Comparison of ENCODE assay signal across 18 cellular contexts in genomic region chr6:52340603-52340880, GRCh38. TPM values are rescaled to one million over a fixed set of nuclear protein-coding genes. Genes with fewer than 3 reads are reported as not detected.
DNase-seq lines count a peak whose midpoint lies in the region; ATAC-seq, FAIRE-seq and TF ChIP-seq lines count a peak whose summit lies in the region.
"Had no signal": no experiment of that assay in that cellular context is flagged by ENCODE, and none has a peak within 500 bp of the region (broad histone marks: within the 10 kb centered on the region; RNA-seq: fewer than 3 reads in every experiment).

No MANE protein-coding gene starts in this region.

- TF ChIP-seq RAD21 in K562 (CRISPR knock-in tag; conservative IDR thresholded peaks at IDR 0.05 in 1 of 2, IDR thresholded peaks at IDR 0.05 in 1 of 2) = no peak

- TF ChIP-seq POLR2A in K562 (conservative IDR thresholded peaks at IDR 0.05) = no peak

- H3K9ac ChIP-seq in K562 (ENCODE audit: insufficient read depth in 1 of 2, low read depth in 2 of 2, low read length in 2 of 2) = no peak overlapping the region
- H3K9ac ChIP-seq: KMS-11 had no signal

- no peak for TF ChIP-seq EP300 in K562 (IDR thresholded peaks at IDR 0.05; ENCODE audit: low read length)

- DNase-seq in EL = peak; percentile 15
- DNase-seq in HFFc6 = peak; percentile 11
- no peak for DNase-seq in K562 (ENCODE audit: extremely low read depth in 1 of 4, low spot score in 3 of 4)
- no peak for DNase-seq in nephron progenitor cell
- no peak for DNase-seq in CD1c-positive myeloid dendritic cell (ENCODE audit: extremely low spot score)
- DNase-seq in left lobe of liver (ENCODE audit: low spot score) = no peak
- DNase-seq: C1 segment of cervical spinal cord, DMS 273 treated with DMSO at 0.1 percent for 48 hours, H7, NCI-H1092, NCI-H146, NCI-H2081, NCI-H510A, NCI-H82 had no signal

- H2AFZ ChIP-seq in K562 (ENCODE audit: low read depth, low read length) = peak overlapping the region; percentile 29; the same call in 1 of the 2 replicates

- H3K9me3 ChIP-seq in K562 (replicated peaks; ENCODE audit: control insufficient read depth, insufficient read depth, low read depth, low read length) = no peaks in the 10 kb centered on the region
- H3K9me3 ChIP-seq: A549 had no signal

- H3K4me3 ChIP-seq in K562 = no peak overlapping the region
- H3K4me3 ChIP-seq: A549, MG63 had no signal

- TF ChIP-seq CTCF in HFFc6 (IDR thresholded peaks at IDR 0.05) (no peak), K562 (IDR thresholded peaks at IDR 0.05 in 2 of 3, conservative IDR thresholded peaks at IDR 0.05 in 1 of 3; ENCODE audit: insufficient read depth in 2 of 3, low read depth in 1 of 3, low read length in 3 of 3) (no peak), nephron progenitor cell (IDR thresholded peaks at IDR 0.05) (no peak)

- POLR2A ChIA-PET in K562 (lab: Yijun Ruan, JAX) = interaction anchor here (0.8 to 1.1 kb wide), 2 partner anchors 10 to 16 kb away, joined by 3 read pairs; no protein-coding TSS in a partner anchor

- BruUV-seq in K562 (replicated peaks; lab: Mats Ljungman, UMichigan) = no TSS peak

- H3K36me3 Mint-ChIP-seq in HFFc6 (ENCODE audit: low read depth) (no peaks in the 10 kb centered on the region), nephron progenitor cell (ENCODE audit: low read depth) (no peaks in the 10 kb centered on the region)

- peaks cover 3% of the 10 kb centered on the region for H3K9me1 ChIP-seq in K562 (ENCODE audit: control insufficient read depth, insufficient read depth, low read length)

- FAIRE-seq in K562 (lab: Jason Lieb, UNC) = no peak
- FAIRE-seq: A549 had no signal

- no peaks in the 10 kb centered on the region for H3K27me3 ChIP-seq in K562 (ENCODE audit: control insufficient read depth in 2 of 2, insufficient read depth in 2 of 2, low read length in 2 of 2)
- H3K27me3 ChIP-seq: MG63 had no signal

- H3K27ac Mint-ChIP-seq in HFFc6 (peak overlapping the region; percentile 15; the same call in 1 of the 2 replicates), nephron progenitor cell (peak overlapping the region; percentile 28)

- no peaks in the 10 kb centered on the region for H3K9me3 Mint-ChIP-seq in HFFc6
- no peaks in the 10 kb centered on the region for H3K9me3 Mint-ChIP-seq in nephron progenitor cell

- in situ Hi-C loops in K562 (cut with MboI) = no loop called here

- H3K27me3 Mint-ChIP-seq in HFFc6 (ENCODE audit: insufficient read depth) (peaks cover 7% of the 10 kb centered on the region), nephron progenitor cell (ENCODE audit: low read depth, poor library complexity) (peaks cover 7% of the 10 kb centered on the region)

- peaks cover 0 to 36% of the 10 kb centered on the region in 2 experiments; a peak in 4 of 5 replicates for H3K4me1 ChIP-seq in K562 (replicated peaks in 1 of 2; ENCODE audit: control insufficient read depth in 2 of 2, insufficient read depth in 2 of 2, low read length in 2 of 2)

- no peak for ATAC-seq in K562
- no peak for ATAC-seq in GM18517 (IDR thresholded peaks at IDR 0.05; ENCODE audit: unreplicated experiment)
- no peak for ATAC-seq in left lobe of liver
- ATAC-seq: A549 had no signal

- no peak overlapping the region for H3K4me2 ChIP-seq in K562 (ENCODE audit: insufficient read depth, low read length)
- H3K4me2 ChIP-seq: A549, KMS-11 had no signal

- H3K4me1 Mint-ChIP-seq in HFFc6 (ENCODE audit: low read depth) (peaks cover 32% of the 10 kb centered on the region), nephron progenitor cell (peaks cover 28% of the 10 kb centered on the region)

- no peak overlapping the region for H3K27ac ChIP-seq in K562 (ENCODE audit: extremely low read depth, low read depth, low read length)
- H3K27ac ChIP-seq: A549, KMS-11 had no signal

- H3K36me3 ChIP-seq in K562 (ENCODE audit: control insufficient read depth, insufficient read depth, low read length) = no peaks in the 10 kb centered on the region
- H3K36me3 ChIP-seq: MG63 had no signal

- no peaks in the 10 kb centered on the region for H4K20me1 ChIP-seq in K562 (replicated peaks; ENCODE audit: control insufficient read depth, insufficient read depth, low read length)

- CTCF ChIA-PET in K562 (lab: Yijun Ruan, JAX; ENCODE audit: low intra/inter-chr PET ratio) = no interaction called here

- no peaks in the 10 kb centered on the region for H3K79me2 ChIP-seq in K562 (ENCODE audit: control insufficient read depth, insufficient read depth, low read length)

- intact Hi-C loops in K562 (cut with micrococcal nuclease) = no loop called here

- H3K4me3 Mint-ChIP-seq in HFFc6 (no peak overlapping the region), nephron progenitor cell (peak overlapping the region; percentile 11)

TF ChIP-seq in K562, 482 proteins besides CTCF, POLR2A, EP300 and RAD21:
- TF ChIP-seq MEIS2 (IDR thresholded peaks at IDR 0.05; ENCODE audit: partially characterized antibody) (peak; percentile 43), ZFX (CRISPR knock-in tag; IDR thresholded peaks at IDR 0.05) (no peak), CHD1 (IDR thresholded peaks at IDR 0.05; ENCODE audit: low read length) (no peak), PBX2 (CRISPR knock-in tag; IDR thresholded peaks at IDR 0.05; ENCODE audit: low read depth) (no peak), PBX2 (tag; conservative IDR thresholded peaks at IDR 0.05; ENCODE audit: low read depth) (peak; percentile 47)

RNA-seq across cellular contexts. Expression of gene PAQR8, which starts 21.4 kb away (rescaled TPM):
- 1 to 10 TPM; 2.8 to 3.8 (median 3.1) TPM for total RNA-seq in HFFc6 (2021; fragmentation: NEBNext Ultra II Directional; extraction: Animal tissue kit (Norgen Biotek cat#: 25700))
- total RNA-seq in K562 (2011; cell fraction: chromatin; rRNA removed; ENCODE audit: low replicate concordance) = 9.3 and 9.5 TPM in 2 replicates
- 12.0 and 12.5 TPM in 2 replicates for total RNA-seq in K562 (2011; cell fraction: nucleolus; rRNA removed)
- 13.9 and 16.5 TPM in 2 replicates for total RNA-seq in K562 (2011; cell fraction: nucleoplasm; rRNA removed)
- 3.0 and 3.7 TPM in 2 replicates for total RNA-seq in K562 (2014; rRNA removed)
- 4.3 and 4.7 TPM in 2 replicates for total RNA-seq in K562 (2014; rRNA removed; fragmentation: Illumina TruSeq; extraction: Trizol)
- total RNA-seq in K562 (2015; rRNA removed; fragmentation: Illumina TruSeq; extraction: Trizol) = 2.9 and 3.2 TPM in 2 replicates
- 5.4 and 7.1 TPM in 2 replicates for total RNA-seq in K562 (2021)
- 10.2 and 15.4 TPM in 2 replicates for polyA plus RNA-seq in K562 (2011; rRNA removed)
- 12.7 and 14.5 TPM in 2 replicates for polyA plus RNA-seq in K562 (2011; cell fraction: cytosol; rRNA removed)
- polyA plus RNA-seq in K562 (2011; cell fraction: nucleus; rRNA removed) = 5.0 and 7.7 TPM in 2 replicates
- polyA plus RNA-seq in K562 (2012) = 4.1 and 5.7 TPM in 2 replicates
- polyA plus RNA-seq in K562 (2014; fragmentation: Illumina TruSeq; extraction: Trizol) = 4.3 and 5.1 TPM in 2 replicates
- 1 to 10 TPM; 1.4 TPM for polyA plus RNA-seq in K562 (2014; fragmentation: Nextera tagmentation; extraction: Ambion mirVana)
- 3.5 and 3.8 TPM in 2 replicates for polyA plus RNA-seq in K562 (2014; rRNA removed)
- polyA minus RNA-seq in K562 (2011; rRNA and poly(A)+ RNA removed) = 13.6 and 19.4 TPM in 2 replicates
- 7.9 and 11.4 TPM in 2 replicates for polyA minus RNA-seq in K562 (2011; cell fraction: cytosol; rRNA and poly(A)+ RNA removed)
- 4.6 and 9.8 TPM in 2 replicates for polyA minus RNA-seq in K562 (2011; cell fraction: nucleus; rRNA and poly(A)+ RNA removed)
- total RNA-seq in left lobe of liver = 0.75 TPM

RNA-seq across cellular contexts. Expression of gene MCM3, which starts 56.0 kb away (rescaled TPM):
- 10 to 100 TPM; 32.5 to 57.6 (median 54.5) TPM for total RNA-seq in HFFc6 (2021; fragmentation: NEBNext Ultra II Directional; extraction: Animal tissue kit (Norgen Biotek cat#: 25700))
- 257 and 369 TPM in 2 replicates for total RNA-seq in K562 (2011; cell fraction: chromatin; rRNA removed; ENCODE audit: low replicate concordance)
- total RNA-seq in K562 (2011; cell fraction: nucleolus; rRNA removed) = 237 and 246 TPM in 2 replicates
- 205 and 228 TPM in 2 replicates for total RNA-seq in K562 (2011; cell fraction: nucleoplasm; rRNA removed)
- total RNA-seq in K562 (2014; rRNA removed) (245 and 270 TPM in 2 replicates), K562 (2014; rRNA removed; fragmentation: Illumina TruSeq; extraction: Trizol) (211 and 223 TPM in 2 replicates), K562 (2015; rRNA removed; fragmentation: Illumina TruSeq; extraction: Trizol) (250 and 258 TPM in 2 replicates), K562 (2021) (187 and 202 TPM in 2 replicates), left lobe of liver (7.8 TPM)
- polyA plus RNA-seq in K562 (2011; rRNA removed) (262 and 272 TPM in 2 replicates), K562 (2014; fragmentation: Illumina TruSeq; extraction: Trizol) (222 and 263 TPM in 2 replicates), K562 (2014; fragmentation: Nextera tagmentation; extraction: Ambion mirVana) (100 to 1,000 TPM in 1 of 2 experiments, 10 to 100 TPM in 1; 76.1 to 141 TPM), K562 (2014; rRNA removed) (238 and 264 TPM in 2 replicates)
- 181 and 231 TPM in 2 replicates for polyA plus RNA-seq in K562 (2011; cell fraction: cytosol; rRNA removed)
- polyA plus RNA-seq in K562 (2011; cell fraction: nucleus; rRNA removed) = 455 and 511 TPM in 2 replicates
- polyA plus RNA-seq in K562 (2012) = 160 and 166 TPM in 2 replicates
- 320 and 341 TPM in 2 replicates for polyA minus RNA-seq in K562 (2011; rRNA and poly(A)+ RNA removed)
- 122 and 130 TPM in 2 replicates for polyA minus RNA-seq in K562 (2011; cell fraction: cytosol; rRNA and poly(A)+ RNA removed)
- polyA minus RNA-seq in K562 (2011; cell fraction: nucleus; rRNA and poly(A)+ RNA removed) = 198 and 295 TPM in 2 replicates

Comparison
In these comparisons a context has a peak if more than half of its experiments do, and no peak if none do; other contexts are left out.
1. DNase-seq: peak in EL (single experiment) and HFFc6 (single experiment); none in K562 (0 of 4), nephron progenitor cell (single experiment), CD1c-positive myeloid dendritic cell (single experiment) and left lobe of liver (single experiment).